10 cellular contexts compared by ENCODE assay signal in the genomic region with DNA sequence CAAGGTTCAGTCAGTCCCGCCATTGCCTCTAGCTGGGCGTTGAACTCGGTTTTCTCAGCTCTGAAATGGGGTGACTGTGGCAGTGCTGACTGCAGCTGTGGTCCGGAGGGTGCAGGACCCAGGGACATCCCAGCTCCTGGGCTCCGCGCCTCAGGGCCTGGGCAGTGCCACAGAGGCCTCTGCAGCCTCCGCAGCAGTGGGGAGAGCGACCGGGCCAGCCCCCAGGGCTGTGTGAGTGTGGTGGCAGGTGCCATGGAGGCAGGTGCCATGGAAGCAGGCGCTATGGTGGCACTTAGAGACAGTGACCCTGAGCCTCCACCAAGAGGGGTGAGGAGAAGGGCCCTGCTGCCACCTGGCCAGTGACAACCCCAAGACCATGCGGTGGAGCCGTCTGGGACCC.
"Had no signal": no experiment of that assay in that cellular context is flagged by ENCODE, and none has a peak within 500 bp of the region (broad histone marks: within the 10 kb centered on the region; RNA-seq: fewer than 3 reads in every experiment).

No MANE protein-coding gene starts in this region.

- H2AFZ ChIP-seq: GM23248 had no signal

- H3K9ac ChIP-seq: GM23248 had no signal

- H3K27ac ChIP-seq: GM23248, HL-60 had no signal

- FAIRE-seq: H54, K562 had no signal

- H3K4me3 ChIP-seq: GM23248, K562 had no signal

- ATAC-seq: K562 had no signal

- DNase-seq: GM23248, GOT3, H9, HCEC 1CT, HFFc6, IMR-90, KG1 had no signal
